Comparison of ENCODE assay signal across 7 cellular contexts in genomic region chr16:55666012-55666411, GRCh38. TPM values are rescaled to one million over a fixed set of nuclear protein-coding genes. Genes with fewer than 3 reads are reported as not detected.
"Had no signal": no experiment of that assay in that cellular context is flagged by ENCODE, and none has a peak within 500 bp of the region (broad histone marks: within the 10 kb centered on the region; RNA-seq: fewer than 3 reads in every experiment).

No MANE protein-coding gene starts in this region.

- H3K4me3 Mint-ChIP-seq: IgD-negative memory B cell had no signal

- H3K36me3 Mint-ChIP-seq: IgD-negative memory B cell had no signal

- H3K4me3 ChIP-seq: K562 had no signal

- ATAC-seq: K562 had no signal

- H3K4me1 Mint-ChIP-seq: IgD-negative memory B cell had no signal

- H3K27ac ChIP-seq: HL-60 had no signal

- DNase-seq: IMR-90, KBM-7 had no signal

RNA-seq across cellular contexts. Expression of gene SLC6A2, which starts 10.2 kb away (rescaled TPM):
- total RNA-seq: HT-29, HT1080, IMR-90, K562 had no signal
